In the genomic region with DNA sequence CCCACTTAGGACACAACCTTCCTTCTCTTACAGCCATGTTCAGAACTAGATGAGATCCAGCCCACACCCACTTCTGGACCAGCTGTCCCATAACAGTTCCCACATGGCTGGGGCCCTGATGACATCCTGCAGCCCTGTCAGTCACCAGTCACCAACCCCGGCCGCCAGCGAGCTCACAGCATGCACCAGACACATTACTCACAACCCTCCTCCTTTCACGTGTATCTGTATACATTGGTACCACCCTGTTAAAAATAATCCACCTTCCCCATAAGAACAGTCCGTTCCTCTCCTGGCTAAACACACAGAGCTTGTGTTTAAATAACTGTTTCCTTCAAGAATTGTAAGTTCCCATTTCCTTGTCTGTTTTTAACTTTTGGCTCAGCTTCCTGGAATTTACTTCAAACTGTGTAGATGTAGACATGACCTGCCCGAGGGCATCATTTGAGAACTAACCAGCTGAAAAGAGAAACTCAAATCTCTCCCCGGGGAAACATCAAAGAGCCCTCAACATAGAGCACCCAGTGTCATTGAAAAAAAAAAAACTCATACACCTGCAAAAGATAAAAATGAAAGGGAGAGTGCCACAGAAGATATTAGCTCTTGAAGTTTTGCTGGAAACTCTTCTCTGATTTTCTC, we compare ENCODE assay signal across 12 cellular contexts. TPM values are rescaled to one million over a fixed set of nuclear protein-coding genes. Genes with fewer than 3 reads are reported as not detected.
DNase-seq lines count a peak whose midpoint lies in the region; ATAC-seq and TF ChIP-seq lines count a peak whose summit lies in the region.
"Had no signal": no experiment of that assay in that cellular context is flagged by ENCODE, and none has a peak within 500 bp of the region (broad histone marks: within the 10 kb centered on the region; RNA-seq: fewer than 3 reads in every experiment).

No MANE protein-coding gene starts in this region.

- CTCF ChIA-PET in MCF 10A (lab: Yijun Ruan, JAX) (interaction anchor here (0.6 to 1.2 kb wide), 5 partner anchors 14 to 1125 kb away, joined by 3 to 6 read pairs (median 3); no protein-coding TSS in a partner anchor), mammary epithelial cell (lab: Charles Lee; ENCODE audit: low non-redundant PET) (no interaction called here)

- H3K36me3 Mint-ChIP-seq in MCF 10A (ENCODE audit: insufficient read depth, unreplicated experiment), result no peaks in the 10 kb centered on the region
- no peaks in the 10 kb centered on the region for H3K36me3 Mint-ChIP-seq in activated CD4-positive, alpha-beta T cell treated with anti-CD3 and anti-CD28 coated beads, Interleukin-2, amount 10 ng/mL, durations not matched to agents 24 days and 14 days (ENCODE audit: low read depth)

- H3K79me2 ChIP-seq in mammary epithelial cell (ENCODE audit: insufficient read depth, low read length), result no peaks in the 10 kb centered on the region

- 32% methylated on average over 7 of the region's 7 CpGs for WGBS in mammary epithelial cell (ENCODE audit: low coverage, missing lambda C conversion rate)
- WGBS in gastroesophageal sphincter (ENCODE audit: low coverage in 1 of 2), 2 donors, result 10 to 12% methylated on average over 6 to 7 of the region's 7 CpGs

- H3K9me3 ChIP-seq in mammary epithelial cell (replicated peaks; ENCODE audit: insufficient read depth, low read length), result no peaks in the 10 kb centered on the region
- no peaks in the 10 kb centered on the region for H3K9me3 ChIP-seq in gastroesophageal sphincter
- no peaks in the 10 kb centered on the region for H3K9me3 ChIP-seq in uterus
- H3K9me3 ChIP-seq: MG63 had no signal

- H3K4me3 Mint-ChIP-seq in MCF 10A (ENCODE audit: unreplicated experiment), result no peak overlapping the region
- peak overlapping the region; percentile 46 for H3K4me3 Mint-ChIP-seq in activated CD4-positive, alpha-beta T cell treated with anti-CD3 and anti-CD28 coated beads, Interleukin-2, amount 10 ng/mL, durations not matched to agents 24 days and 14 days

- H4K20me1 ChIP-seq in mammary epithelial cell (ENCODE audit: insufficient read depth, low read length), result no peaks in the 10 kb centered on the region

- peak; percentile 87 for ATAC-seq in gastroesophageal sphincter
- ATAC-seq in GM19463 (IDR thresholded peaks at IDR 0.05; ENCODE audit: unreplicated experiment), result no peak

- no peak overlapping the region for H3K27ac Mint-ChIP-seq in MCF 10A (ENCODE audit: low read depth, unreplicated experiment)
- no peak overlapping the region for H3K27ac Mint-ChIP-seq in activated CD4-positive, alpha-beta T cell treated with anti-CD3 and anti-CD28 coated beads, Interleukin-2, amount 10 ng/mL, durations not matched to agents 24 days and 14 days

- no peak overlapping the region for H2AFZ ChIP-seq in mammary epithelial cell (ENCODE audit: low read depth, low read length)

- peaks cover 18% of the 10 kb centered on the region for H3K4me1 Mint-ChIP-seq in MCF 10A (ENCODE audit: insufficient read depth, unreplicated experiment)
- peaks cover 9% of the 10 kb centered on the region for H3K4me1 Mint-ChIP-seq in activated CD4-positive, alpha-beta T cell treated with anti-CD3 and anti-CD28 coated beads, Interleukin-2, amount 10 ng/mL, durations not matched to agents 24 days and 14 days

- no peak overlapping the region for H3K4me3 ChIP-seq in mammary epithelial cell (replicated peaks in 1 of 3; ENCODE audit: insufficient read depth in 1 of 3, low read depth in 2 of 3, low read length in 3 of 3)
- H3K4me3 ChIP-seq in gastroesophageal sphincter, result no peak overlapping the region
- no peak overlapping the region for H3K4me3 ChIP-seq in uterus
- H3K4me3 ChIP-seq: coronary artery, MG63 had no signal

- H3K27me3 Mint-ChIP-seq in MCF 10A (ENCODE audit: insufficient read depth, unreplicated experiment), result peaks cover 34% of the 10 kb centered on the region
- peaks cover 2% of the 10 kb centered on the region for H3K27me3 Mint-ChIP-seq in activated CD4-positive, alpha-beta T cell treated with anti-CD3 and anti-CD28 coated beads, Interleukin-2, amount 10 ng/mL, durations not matched to agents 24 days and 14 days

- H3K9ac ChIP-seq in mammary epithelial cell (ENCODE audit: insufficient read depth, low read length), result no peak overlapping the region

- intact Hi-C loops in MCF 10A (cut with micrococcal nuclease) (no loop called here), mammary epithelial cell (cut with micrococcal nuclease) (no loop called here), uterus (cut with DNase I; ENCODE audit: low total_unique reads) (no loop called here)
- intact Hi-C loops in activated CD4-positive, alpha-beta T cell treated with anti-CD3 and anti-CD28 coated beads, Interleukin-2, amount 10 ng/mL, durations not matched to agents 24 days and 14 days (cut with micrococcal nuclease), result no loop called here

- BruUV-seq in MCF 10A (replicated peaks; lab: Mats Ljungman, UMichigan), result no TSS peak
- BruUV-seq in mammary epithelial cell (replicated peaks; lab: Mats Ljungman, UMichigan), result no TSS peak

- POLR2A ChIA-PET in MCF 10A (lab: Yijun Ruan, JAX), result interaction anchor here (0.5 to 0.6 kb wide), 2 partner anchors 13 to 1034 kb away, joined by 3 read pairs; no protein-coding TSS in a partner anchor

- no peaks in the 10 kb centered on the region for H3K9me3 Mint-ChIP-seq in MCF 10A (ENCODE audit: unreplicated experiment)
- no peaks in the 10 kb centered on the region for H3K9me3 Mint-ChIP-seq in activated CD4-positive, alpha-beta T cell treated with anti-CD3 and anti-CD28 coated beads, Interleukin-2, amount 10 ng/mL, durations not matched to agents 24 days and 14 days

- no peaks in the 10 kb centered on the region for H3K4me1 ChIP-seq in mammary epithelial cell (ENCODE audit: insufficient read depth, low read length)
- H3K4me1 ChIP-seq in gastroesophageal sphincter, result peaks cover 0 to 20% (median 0%) of the 10 kb centered on the region in 3 donors
- H3K4me1 ChIP-seq in uterus, result peaks cover 0 to 5% of the 10 kb centered on the region in 2 donors

- TF ChIP-seq EP300 in gastroesophageal sphincter (IDR thresholded peaks at IDR 0.05), result no peak

- no peak for TF ChIP-seq POLR2A in gastroesophageal sphincter (IDR thresholded peaks at IDR 0.05)
- TF ChIP-seq POLR2A in uterus (IDR thresholded peaks at IDR 0.05), result no peak

- in situ Hi-C loops in mammary epithelial cell (cut with MboI; ENCODE audit: low sequenced_read_pairs in 2 of 2), result no loop called here

- DNase-seq in MCF 10A (ENCODE audit: unreplicated experiment) (peak; percentile 27), mammary epithelial cell (no peak), uterus (no peak), NCI-H146 (lab: John Stamatoyannopoulos, UW) (no peak), activated gamma-delta T cell (lab: John Stamatoyannopoulos, UW) (no peak)
- DNase-seq in activated CD4-positive, alpha-beta T cell treated with anti-CD3 and anti-CD28 coated beads, Interleukin-2, amount 10 ng/mL, durations not matched to agents 24 days and 14 days, result peak; percentile 63
- DNase-seq: MG63, NCI-H446, Right ventricle myocardium superior had no signal

- no peaks in the 10 kb centered on the region for H3K27me3 ChIP-seq in mammary epithelial cell (ENCODE audit: insufficient read depth, low read length)
- peaks cover 9% of the 10 kb centered on the region for H3K27me3 ChIP-seq in gastroesophageal sphincter
- H3K27me3 ChIP-seq in uterus, result no peaks in the 10 kb centered on the region
- H3K27me3 ChIP-seq: MG63 had no signal

- H3K27ac ChIP-seq in mammary epithelial cell (ENCODE audit: insufficient read depth, low read depth, low read length) (no peak overlapping the region), gastroesophageal sphincter (peak overlapping the region in 3 of 4 donors; percentile 54 to 71 (median 66)), uterus (peak overlapping the region; percentile 83 to 87)
- H3K27ac ChIP-seq: coronary artery had no signal

- dilution Hi-C loops in mammary epithelial cell (cut with HindIII; ENCODE audit: low sequenced_read_pairs), result no loop called here

- TF ChIP-seq CTCF in MCF 10A (IDR thresholded peaks at IDR 0.05; ENCODE audit: unreplicated experiment) (no peak), mammary epithelial cell (conservative IDR thresholded peaks at IDR 0.05 in 1 of 2, IDR thresholded peaks at IDR 0.05 in 1 of 2; ENCODE audit: extremely low read depth in 1 of 2, insufficient read depth in 1 of 2, low read depth in 1 of 2, low read length in 2 of 2) (no peak), gastroesophageal sphincter (IDR thresholded peaks at IDR 0.05) (no peak), uterus (IDR thresholded peaks at IDR 0.05) (no peak)

- H3K4me2 ChIP-seq in mammary epithelial cell (ENCODE audit: insufficient read depth, low read depth, low read length), result no peak overlapping the region

- H3K36me3 ChIP-seq in mammary epithelial cell (ENCODE audit: insufficient read depth, low read length), result no peaks in the 10 kb centered on the region
- H3K36me3 ChIP-seq in gastroesophageal sphincter, result no peaks in the 10 kb centered on the region
- no peaks in the 10 kb centered on the region for H3K36me3 ChIP-seq in uterus
- H3K36me3 ChIP-seq: MG63 had no signal

RNA-seq across cellular contexts. Expression of a gene that starts 26.0 kb away (rescaled TPM):
- total RNA-seq in MCF 10A (2022) (not detected in 2 replicates), mammary epithelial cell (not detected), gastroesophageal sphincter (under 1 TPM in 3 of 4 donors, not detected in 1; 0.12 to 0.35 (median 0.13) TPM), uterus (1 to 10 TPM in 3 of 4 donors, under 1 TPM in 1; 0.90 to 2.4 (median 2.1) TPM)
- polyA plus RNA-seq in mammary epithelial cell, result not detected
- not detected for polyA minus RNA-seq in mammary epithelial cell
- not detected in 2 replicates for total RNA-seq in activated CD4-positive, alpha-beta T cell treated with anti-CD3 and anti-CD28 coated beads, Interleukin-2, amount 10 ng/mL, durations not matched to agents 24 days and 14 days
- total RNA-seq: Right ventricle myocardium superior had no signal

Comparison
In these comparisons a context has a peak if more than half of its experiments do, and no peak if none do; other contexts are left out.
1. DNase-seq: peak in MCF 10A (single experiment) and activated CD4-positive, alpha-beta T cell treated with anti-CD3 and anti-CD28 coated beads, Interleukin-2, amount 10 ng/mL, durations not matched to agents 24 days and 14 days (single experiment); none in mammary epithelial cell (single experiment), uterus (0 of 2), NCI-H146 (single experiment) and activated gamma-delta T cell (single experiment).